ENCODE assay signal across 3 cellular contexts in the genomic region with DNA sequence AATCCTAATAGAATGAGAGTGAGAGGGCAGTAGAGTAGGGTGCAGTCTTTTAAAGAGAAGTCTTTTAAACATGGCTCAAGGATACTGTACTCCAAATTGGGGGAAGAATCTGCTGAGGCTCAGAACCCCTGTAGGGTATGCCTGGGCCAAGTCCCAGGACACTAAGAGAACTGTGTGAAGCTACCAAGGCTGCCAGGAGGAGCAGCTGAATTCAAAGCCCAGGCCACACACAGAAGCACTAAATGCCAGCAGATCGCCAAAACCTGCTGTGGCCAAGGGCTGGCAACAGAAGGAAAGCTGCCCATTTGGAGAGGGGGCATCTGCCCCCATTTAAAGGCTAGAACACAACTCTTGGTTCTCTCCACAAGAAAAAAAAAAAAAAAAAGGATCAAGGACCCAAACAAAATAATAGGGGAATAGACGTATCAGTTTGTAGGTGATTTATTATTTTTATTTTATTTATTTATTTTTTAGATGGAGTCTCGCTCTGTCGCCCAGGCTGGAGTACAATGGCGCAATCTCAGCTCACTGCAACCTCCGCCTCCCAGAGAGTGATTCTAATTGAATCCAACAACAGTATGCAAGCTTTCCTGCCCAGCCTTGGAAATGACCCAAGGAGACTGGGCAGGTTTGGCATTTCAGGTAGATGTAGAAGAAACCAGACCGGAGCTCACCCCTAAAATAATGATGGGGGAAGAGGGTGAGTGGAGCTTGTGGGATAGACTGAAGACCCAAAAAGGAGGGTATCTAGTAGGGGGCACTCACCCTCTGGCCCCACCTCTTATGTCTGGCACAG.
TF ChIP-seq lines count a peak whose summit lies in the region.

No MANE protein-coding gene starts in this region.

TF ChIP-seq in endothelial cell of umbilical vein, 7 proteins besides CTCF, POLR2A, EP300 and RAD21:
- TF ChIP-seq EZH2 (IDR thresholded peaks at IDR 0.05; ENCODE audit: borderline replicate concordance, low read depth, low read length, severe bottlenecking) (no peak), MYC (IDR thresholded peaks at IDR 0.05; ENCODE audit: low read depth, low read length) (no peak), GATA2 (IDR thresholded peaks at IDR 0.05; ENCODE audit: insufficient read depth, insufficient read length, low read depth, low read length) (no peak), FOS (IDR thresholded peaks at IDR 0.05; ENCODE audit: borderline replicate concordance, insufficient read depth, low read length) (no peak), POLR2AphosphoS5 (IDR thresholded peaks at IDR 0.05; ENCODE audit: insufficient read depth, low read depth, low read length) (no peak), JUN (IDR thresholded peaks at IDR 0.05; ENCODE audit: borderline replicate concordance, insufficient read depth, insufficient read length, low read depth) (no peak)
- TF ChIP-seq, protein P1, sequence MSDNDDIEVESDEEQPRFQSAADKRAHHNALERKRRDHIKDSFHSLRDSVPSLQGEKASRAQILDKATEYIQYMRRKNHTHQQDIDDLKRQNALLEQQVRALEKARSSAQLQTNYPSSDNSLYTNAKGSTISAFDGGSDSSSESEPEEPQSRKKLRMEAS (IDR thresholded peaks at IDR 0.05; ENCODE audit: insufficient read depth, insufficient read length): no peak

TF ChIP-seq in neural cell, 6 proteins besides CTCF, POLR2A, EP300 and RAD21:
- TF ChIP-seq, protein P2, sequence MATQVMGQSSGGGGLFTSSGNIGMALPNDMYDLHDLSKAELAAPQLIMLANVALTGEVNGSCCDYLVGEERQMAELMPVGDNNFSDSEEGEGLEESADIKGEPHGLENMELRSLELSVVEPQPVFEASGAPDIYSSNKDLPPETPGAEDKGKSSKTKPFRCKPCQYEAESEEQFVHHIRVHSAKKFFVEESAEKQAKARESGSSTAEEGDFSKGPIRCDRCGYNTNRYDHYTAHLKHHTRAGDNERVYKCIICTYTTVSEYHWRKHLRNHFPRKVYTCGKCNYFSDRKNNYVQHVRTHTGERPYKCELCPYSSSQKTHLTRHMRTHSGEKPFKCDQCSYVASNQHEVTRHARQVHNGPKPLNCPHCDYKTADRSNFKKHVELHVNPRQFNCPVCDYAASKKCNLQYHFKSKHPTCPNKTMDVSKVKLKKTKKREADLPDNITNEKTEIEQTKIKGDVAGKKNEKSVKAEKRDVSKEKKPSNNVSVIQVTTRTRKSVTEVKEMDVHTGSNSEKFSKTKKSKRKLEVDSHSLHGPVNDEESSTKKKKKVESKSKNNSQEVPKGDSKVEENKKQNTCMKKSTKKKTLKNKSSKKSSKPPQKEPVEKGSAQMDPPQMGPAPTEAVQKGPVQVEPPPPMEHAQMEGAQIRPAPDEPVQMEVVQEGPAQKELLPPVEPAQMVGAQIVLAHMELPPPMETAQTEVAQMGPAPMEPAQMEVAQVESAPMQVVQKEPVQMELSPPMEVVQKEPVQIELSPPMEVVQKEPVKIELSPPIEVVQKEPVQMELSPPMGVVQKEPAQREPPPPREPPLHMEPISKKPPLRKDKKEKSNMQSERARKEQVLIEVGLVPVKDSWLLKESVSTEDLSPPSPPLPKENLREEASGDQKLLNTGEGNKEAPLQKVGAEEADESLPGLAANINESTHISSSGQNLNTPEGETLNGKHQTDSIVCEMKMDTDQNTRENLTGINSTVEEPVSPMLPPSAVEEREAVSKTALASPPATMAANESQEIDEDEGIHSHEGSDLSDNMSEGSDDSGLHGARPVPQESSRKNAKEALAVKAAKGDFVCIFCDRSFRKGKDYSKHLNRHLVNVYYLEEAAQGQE (IDR thresholded peaks at IDR 0.05; ENCODE audit: borderline replicate concordance): no peak
- TF ChIP-seq SMC3 (conservative IDR thresholded peaks at IDR 0.05; ENCODE audit: poor library complexity) (no peak), TAF1 (IDR thresholded peaks at IDR 0.05; ENCODE audit: low read depth) (no peak), POLR2AphosphoS5 (IDR thresholded peaks at IDR 0.05) (no peak), MXI1 (conservative IDR thresholded peaks at IDR 0.05; ENCODE audit: poor library complexity, severe bottlenecking) (no peak), EZH2 (IDR thresholded peaks at IDR 0.05; ENCODE audit: borderline replicate concordance, insufficient read depth, low read length, poor library complexity, severe bottlenecking) (no peak)
TF ChIP-seq in neural cell: peak in this region for 0.

TF ChIP-seq in SK-N-SH, 30 proteins besides CTCF, POLR2A, EP300 and RAD21:
- TF ChIP-seq, protein P2 (IDR thresholded peaks at IDR 0.05; ENCODE audit: low read depth, low read length): no peak
- TF ChIP-seq NFIC (IDR thresholded peaks at IDR 0.05; ENCODE audit: borderline replicate concordance) (no peak), FOXM1 (IDR thresholded peaks at IDR 0.05; ENCODE audit: low read depth) (no peak), MXI1 (IDR thresholded peaks at IDR 0.05; ENCODE audit: low read depth, low read length) (no peak)
